In genomic region chr7:51029131-51029530, GRCh38 we compare ENCODE assay signal across 22 cellular contexts.
"Had no signal": no experiment of that assay in that cellular context is flagged by ENCODE, and none has a peak within 500 bp of the region (broad histone marks: within the 10 kb centered on the region; RNA-seq: fewer than 3 reads in every experiment).

No MANE protein-coding gene starts in this region.

- DNase-seq: activated B cell treated with CpG ODN at 0.5 μM for 24 hours; activated CD4-positive, alpha-beta T cell treated with anti-CD3 and anti-CD28 coated beads for 4 hours; activated CD8-positive, alpha-beta memory T cell treated with anti-CD3 and anti-CD28 coated beads, Interleukin-2, amount 50 U/mL, for 4 hours; activated CD8-positive, alpha-beta T cell treated with anti-CD3 and anti-CD28 coated beads for 36 hours; activated effector memory CD4-positive, alpha-beta T cell treated with Interleukin-2 at 50 U/mL for 16 hours; activated naive CD4-positive, alpha-beta T cell treated with anti-CD3 and anti-CD28 coated beads, Interleukin-2, amount 10 ng/mL, durations not matched to agents 7 days and 5 days; activated naive CD8-positive, alpha-beta T cell treated with anti-CD3 and anti-CD28 coated beads, Interleukin-2, amount 50 U/mL, for 24 hours; activated T-cell treated with anti-CD3 and anti-CD28 coated beads, Interleukin-2, amount 50 U/mL, for 48 hours; anterior cingulate cortex; effector CD4-positive, alpha-beta T cell; immature natural killer cell; mesendoderm; naive thymus-derived CD4-positive, alpha-beta T cell; pancreas; sigmoid colon; spleen; stimulated activated naive B cell treated with anti-CD40 and anti-IgM and Interleukin-4, amounts not matched to agents 10 μg/mL and 1 μg/mL and 100 μg/mL, for 72 hours; T-cell; T-helper 9 cell had no signal

- H3K4me1 ChIP-seq: spleen had no signal

- H3K27ac Mint-ChIP-seq: activated B cell treated with CpG ODN at 0.5 μM for 24 hours; activated CD8-positive, alpha-beta T cell treated with anti-CD3 and anti-CD28 coated beads for 36 hours; activated naive CD4-positive, alpha-beta T cell treated with anti-CD3 and anti-CD28 coated beads, Interleukin-2, amount 10 ng/mL, durations not matched to agents 7 days and 5 days; activated naive CD8-positive, alpha-beta T cell treated with anti-CD3 and anti-CD28 coated beads, Interleukin-2, amount 50 U/mL, for 24 hours; immature natural killer cell; naive thymus-derived CD4-positive, alpha-beta T cell; neural progenitor cell; stimulated activated naive B cell treated with anti-CD40 and anti-IgM and Interleukin-4, amounts not matched to agents 10 μg/mL and 1 μg/mL and 100 μg/mL, for 72 hours; T-cell had no signal

- ATAC-seq: activated CD8-positive, alpha-beta T cell treated with anti-CD3 and anti-CD28 coated beads for 36 hours; activated naive CD8-positive, alpha-beta T cell treated with anti-CD3 and anti-CD28 coated beads, Interleukin-2, amount 50 U/mL, for 24 hours; gastroesophageal sphincter; naive thymus-derived CD4-positive, alpha-beta T cell; pancreas; stimulated activated naive B cell treated with anti-CD40 and anti-IgM and Interleukin-4, amounts not matched to agents 10 μg/mL and 1 μg/mL and 100 μg/mL, for 72 hours; T-cell had no signal

- H3K36me3 ChIP-seq: heart left ventricle, neural progenitor cell, sigmoid colon, spleen had no signal

- H3K9me3 ChIP-seq: gastroesophageal sphincter, heart left ventricle, pancreas, sigmoid colon, spleen had no signal

- H3K4me2 ChIP-seq: neural progenitor cell had no signal

- H2AFZ ChIP-seq: neural progenitor cell had no signal

- H3K27ac ChIP-seq: gastroesophageal sphincter, neural progenitor cell, sigmoid colon, spleen had no signal

- H3K9me3 Mint-ChIP-seq: activated B cell treated with CpG ODN at 0.5 μM for 24 hours; activated CD8-positive, alpha-beta T cell treated with anti-CD3 and anti-CD28 coated beads for 36 hours; activated naive CD4-positive, alpha-beta T cell treated with anti-CD3 and anti-CD28 coated beads, Interleukin-2, amount 10 ng/mL, durations not matched to agents 7 days and 5 days; activated naive CD8-positive, alpha-beta T cell treated with anti-CD3 and anti-CD28 coated beads, Interleukin-2, amount 50 U/mL, for 24 hours; immature natural killer cell; neural progenitor cell; stimulated activated naive B cell treated with anti-CD40 and anti-IgM and Interleukin-4, amounts not matched to agents 10 μg/mL and 1 μg/mL and 100 μg/mL, for 72 hours; T-cell had no signal

- H3K27me3 Mint-ChIP-seq: activated B cell treated with CpG ODN at 0.5 μM for 24 hours; activated CD8-positive, alpha-beta T cell treated with anti-CD3 and anti-CD28 coated beads for 36 hours; activated naive CD8-positive, alpha-beta T cell treated with anti-CD3 and anti-CD28 coated beads, Interleukin-2, amount 50 U/mL, for 24 hours; stimulated activated naive B cell treated with anti-CD40 and anti-IgM and Interleukin-4, amounts not matched to agents 10 μg/mL and 1 μg/mL and 100 μg/mL, for 72 hours; T-cell had no signal

- H3K4me3 ChIP-seq: gastroesophageal sphincter, neural progenitor cell, pancreas, sigmoid colon, spleen had no signal

- H3K9ac ChIP-seq: neural progenitor cell had no signal

- H3K36me3 Mint-ChIP-seq: activated naive CD4-positive, alpha-beta T cell treated with anti-CD3 and anti-CD28 coated beads, Interleukin-2, amount 10 ng/mL, durations not matched to agents 7 days and 5 days; immature natural killer cell; naive thymus-derived CD4-positive, alpha-beta T cell; neural progenitor cell; stimulated activated naive B cell treated with anti-CD40 and anti-IgM and Interleukin-4, amounts not matched to agents 10 μg/mL and 1 μg/mL and 100 μg/mL, for 72 hours; T-cell had no signal

- H3K4me3 Mint-ChIP-seq: activated B cell treated with CpG ODN at 0.5 μM for 24 hours; activated CD8-positive, alpha-beta T cell treated with anti-CD3 and anti-CD28 coated beads for 36 hours; activated naive CD4-positive, alpha-beta T cell treated with anti-CD3 and anti-CD28 coated beads, Interleukin-2, amount 10 ng/mL, durations not matched to agents 7 days and 5 days; activated naive CD8-positive, alpha-beta T cell treated with anti-CD3 and anti-CD28 coated beads, Interleukin-2, amount 50 U/mL, for 24 hours; immature natural killer cell; naive thymus-derived CD4-positive, alpha-beta T cell; neural progenitor cell; stimulated activated naive B cell treated with anti-CD40 and anti-IgM and Interleukin-4, amounts not matched to agents 10 μg/mL and 1 μg/mL and 100 μg/mL, for 72 hours; T-cell had no signal

- H3K27me3 ChIP-seq: gastroesophageal sphincter, heart left ventricle, neural progenitor cell, pancreas, sigmoid colon had no signal

- H3K4me1 Mint-ChIP-seq: activated B cell treated with CpG ODN at 0.5 μM for 24 hours; activated naive CD4-positive, alpha-beta T cell treated with anti-CD3 and anti-CD28 coated beads, Interleukin-2, amount 10 ng/mL, durations not matched to agents 7 days and 5 days; activated naive CD8-positive, alpha-beta T cell treated with anti-CD3 and anti-CD28 coated beads, Interleukin-2, amount 50 U/mL, for 24 hours; immature natural killer cell; naive thymus-derived CD4-positive, alpha-beta T cell; stimulated activated naive B cell treated with anti-CD40 and anti-IgM and Interleukin-4, amounts not matched to agents 10 μg/mL and 1 μg/mL and 100 μg/mL, for 72 hours; T-cell had no signal
